ENCODE assay signal across 17 cellular contexts in the genomic region with DNA sequence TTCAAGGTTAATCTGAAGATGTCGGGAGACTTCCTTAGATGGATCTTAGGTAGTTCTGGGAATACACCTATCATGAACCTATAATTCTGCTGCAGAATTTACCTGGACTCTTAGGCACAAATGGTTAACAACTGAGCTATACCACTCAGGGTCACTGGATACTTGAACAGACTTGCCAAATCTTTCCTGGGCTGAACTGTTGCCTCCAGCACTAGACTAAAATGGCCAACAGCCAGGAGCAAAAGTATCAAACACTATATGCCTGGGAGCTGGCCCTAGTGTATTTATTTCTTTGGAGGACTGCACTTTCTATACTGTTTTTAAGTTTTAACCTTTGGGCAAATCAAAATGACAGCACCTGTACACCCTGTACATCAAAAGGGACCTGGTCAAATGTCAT.
DNase-seq lines count a peak whose midpoint lies in the region; FAIRE-seq and TF ChIP-seq lines count a peak whose summit lies in the region.
"Had no signal": no experiment of that assay in that cellular context is flagged by ENCODE, and none has a peak within 500 bp of the region (broad histone marks: within the 10 kb centered on the region; RNA-seq: fewer than 3 reads in every experiment).

No MANE protein-coding gene starts in this region.

- POLR2A ChIA-PET in MCF 10A (lab: Yijun Ruan, JAX), result no interaction called here

- H3K9me3 ChIP-seq in breast epithelium (no peaks in the 10 kb centered on the region), adipocyte (ENCODE audit: control insufficient read depth, low read length) (no peaks in the 10 kb centered on the region), keratinocyte (ENCODE audit: control insufficient read depth, low read depth, low read length) (no peaks in the 10 kb centered on the region)

- no TSS peak for BruUV-seq in MCF 10A (replicated peaks; lab: Mats Ljungman, UMichigan)

- TF ChIP-seq CTCF in MCF 10A (IDR thresholded peaks at IDR 0.05; ENCODE audit: unreplicated experiment) (no peak), breast epithelium (IDR thresholded peaks at IDR 0.05) (no peak), keratinocyte (optimal IDR thresholded peaks at IDR 0.05 in 1 of 3, IDR thresholded peaks at IDR 0.05 in 1 of 3, conservative IDR thresholded peaks at IDR 0.05 in 1 of 3; ENCODE audit: extremely low read depth in 1 of 3, insufficient read depth in 2 of 3, low read length in 3 of 3) (no peak)

- no peaks in the 10 kb centered on the region for H4K20me1 ChIP-seq in keratinocyte (ENCODE audit: control insufficient read depth, extremely low read depth, insufficient read depth, low read length)

- dilution Hi-C loops in keratinocyte (cut with MboI; ENCODE audit: extremely low pct_ligation_motif_present, low sequenced_read_pairs), result no loop called here

- DNase-seq in MCF 10A (ENCODE audit: unreplicated experiment) (peak; percentile 11), breast epithelium (ENCODE audit: low spot score in 2 of 2) (no peak), GM12892 (ENCODE audit: insufficient read length) (no peak), adipocyte (ENCODE audit: low read depth) (peak; percentile 19), keratinocyte (ENCODE audit: low read depth, low spot score) (no peak), posterior cingulate gyrus (no peak), cerebellar cortex (ENCODE audit: low spot score) (no peak)
- DNase-seq: C1 segment of cervical spinal cord; CD4-positive, alpha-beta T cell; GF-D8; HCEC 1CT; HFFc6 had no signal

- H3K79me2 ChIP-seq in keratinocyte (ENCODE audit: control insufficient read depth, insufficient read depth, low read length), result no peaks in the 10 kb centered on the region

- no peak for TF ChIP-seq POLR2A in breast epithelium (IDR thresholded peaks at IDR 0.05)
- TF ChIP-seq POLR2A in GM12892 (IDR thresholded peaks at IDR 0.05; ENCODE audit: low read depth, low read length), result no peak

- no peaks in the 10 kb centered on the region for H3K36me3 ChIP-seq in breast epithelium
- no peaks in the 10 kb centered on the region for H3K36me3 ChIP-seq in adipocyte (ENCODE audit: control insufficient read depth, insufficient read depth, low read length, severe bottlenecking)
- no peaks in the 10 kb centered on the region for H3K36me3 ChIP-seq in keratinocyte (ENCODE audit: control insufficient read depth in 2 of 2, extremely low read depth in 1 of 2, insufficient read depth in 2 of 2, low read length in 2 of 2)

- H3K27me3 Mint-ChIP-seq in MCF 10A (ENCODE audit: insufficient read depth, unreplicated experiment), result no peaks in the 10 kb centered on the region
- H3K27me3 Mint-ChIP-seq: B cell; CD4-positive, alpha-beta T cell had no signal

- H3K9me3 Mint-ChIP-seq in MCF 10A (ENCODE audit: unreplicated experiment), result no peaks in the 10 kb centered on the region
- H3K9me3 Mint-ChIP-seq: HFFc6 had no signal

- no peak overlapping the region for H3K27ac ChIP-seq in breast epithelium
- no peak overlapping the region for H3K27ac ChIP-seq in keratinocyte (ENCODE audit: control insufficient read depth, insufficient read depth, low read length)

- no peaks in the 10 kb centered on the region for H3K27me3 ChIP-seq in breast epithelium
- H3K27me3 ChIP-seq in adipocyte (replicated peaks; ENCODE audit: control insufficient read depth, insufficient read depth, low read length), result no peaks in the 10 kb centered on the region
- no peaks in the 10 kb centered on the region for H3K27me3 ChIP-seq in keratinocyte (ENCODE audit: control insufficient read depth, extremely low read depth, insufficient read depth, low read length)

- H3K4me3 ChIP-seq in breast epithelium, result no peak overlapping the region
- no peak overlapping the region for H3K4me3 ChIP-seq in adipocyte (ENCODE audit: low read length)
- H3K4me3 ChIP-seq in keratinocyte (ENCODE audit: control insufficient read depth in 2 of 3, extremely low read depth in 1 of 3, insufficient read depth in 2 of 3, low read depth in 1 of 3, low read length in 3 of 3), result no peak overlapping the region

- H3K4me1 Mint-ChIP-seq in MCF 10A (ENCODE audit: insufficient read depth, unreplicated experiment), result no peaks in the 10 kb centered on the region
- H3K4me1 Mint-ChIP-seq: B cell had no signal

- H3K36me3 Mint-ChIP-seq in MCF 10A (ENCODE audit: insufficient read depth, unreplicated experiment), result no peaks in the 10 kb centered on the region

- intact Hi-C loops in MCF 10A (cut with micrococcal nuclease), result no loop called here
- intact Hi-C loops in breast epithelium (cut with DNase I; ENCODE audit: low total_unique reads), result no loop called here
- intact Hi-C loops in posterior cingulate gyrus (cut with DNase I), result no loop called here

- H3K9me1 ChIP-seq in keratinocyte (ENCODE audit: control insufficient read depth, extremely low read depth, insufficient read depth, low read length), result no peaks in the 10 kb centered on the region

- H3K4me3 Mint-ChIP-seq in MCF 10A (ENCODE audit: unreplicated experiment), result no peak overlapping the region
- H3K4me3 Mint-ChIP-seq: B cell; CD4-positive, alpha-beta T cell; HFFc6 had no signal

- FAIRE-seq in GM12892 (lab: Jason Lieb, UNC) (peak; percentile 9), keratinocyte (lab: Jason Lieb, UNC) (peak; percentile 20)
- FAIRE-seq: A204.1, GM18507, HepG2, HTR-8/SVneo had no signal

- H3K4me1 ChIP-seq in breast epithelium (no peaks in the 10 kb centered on the region), adipocyte (ENCODE audit: control insufficient read depth, insufficient read depth, low read length) (no peaks in the 10 kb centered on the region), keratinocyte (ENCODE audit: control insufficient read depth, extremely low read depth, insufficient read depth, low read length) (peaks cover 5% of the 10 kb centered on the region)

- CTCF ChIA-PET in MCF 10A (lab: Yijun Ruan, JAX), result interaction anchor here (0.9 kb wide), 1 partner anchor 18 kb away, joined by 3 read pairs; no protein-coding TSS in a partner anchor

- H3K9ac ChIP-seq in adipocyte (ENCODE audit: low read length) (no peak overlapping the region), keratinocyte (ENCODE audit: control insufficient read depth, extremely low read depth, insufficient read depth, low read length) (no peak overlapping the region)

- peak overlapping the region; percentile 4 for H3K4me2 ChIP-seq in keratinocyte (ENCODE audit: control insufficient read depth, extremely low read depth, insufficient read depth, low read depth, low read length)

- H3K27ac Mint-ChIP-seq in MCF 10A (ENCODE audit: low read depth, unreplicated experiment), result no peak overlapping the region
- H3K27ac Mint-ChIP-seq: B cell; CD4-positive, alpha-beta T cell; HFFc6 had no signal

- no peak overlapping the region for H2AFZ ChIP-seq in keratinocyte (ENCODE audit: control insufficient read depth, low read length)

Comparison
In these comparisons a context has a peak if more than half of its experiments do, and no peak if none do; other contexts are left out.
1. DNase-seq: peak in MCF 10A (single experiment) and adipocyte (single experiment); none in breast epithelium (0 of 2), GM12892 (single experiment), keratinocyte (single experiment), posterior cingulate gyrus (0 of 10) and cerebellar cortex (single experiment).